In the genomic region with DNA sequence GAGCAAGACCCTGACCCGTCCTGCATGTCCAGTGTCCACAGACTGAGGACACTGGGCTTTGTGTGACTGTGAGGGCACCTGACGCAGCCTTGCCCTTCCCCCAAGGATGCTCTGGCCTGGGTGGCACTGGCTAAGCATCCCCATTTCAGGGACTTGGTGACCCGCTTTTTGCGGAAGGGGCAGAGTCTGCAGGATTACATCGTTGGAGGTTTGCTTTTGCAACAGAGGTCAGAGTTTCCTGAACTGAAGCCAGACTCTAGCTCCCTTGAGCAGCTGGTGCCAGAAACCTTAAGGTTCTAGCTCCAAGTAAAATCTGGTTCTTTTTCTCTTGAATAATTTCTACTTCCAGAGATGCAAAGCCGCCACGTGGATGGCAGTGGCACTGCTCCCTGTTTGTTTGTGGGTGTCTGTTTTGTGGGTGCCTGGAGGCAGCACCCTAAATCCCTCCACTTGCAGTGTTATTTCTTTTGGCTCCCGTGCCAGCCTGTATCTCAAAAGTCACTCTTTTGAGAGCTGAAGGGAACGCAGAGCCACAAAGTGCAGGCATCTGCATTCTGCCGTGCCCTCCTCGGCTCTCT, we compare ENCODE assay signal across 19 cellular contexts.
DNase-seq lines count a peak whose midpoint lies in the region; ATAC-seq and TF ChIP-seq lines count a peak whose summit lies in the region.
"Had no signal": no experiment of that assay in that cellular context is flagged by ENCODE, and none has a peak within 500 bp of the region (broad histone marks: within the 10 kb centered on the region; RNA-seq: fewer than 3 reads in every experiment).

No MANE protein-coding gene starts in this region.

- H3K27ac Mint-ChIP-seq in chondrocyte (ENCODE audit: unreplicated experiment) = no peak overlapping the region
- no peak overlapping the region for H3K27ac Mint-ChIP-seq in activated naive CD4-positive, alpha-beta T cell treated with anti-CD3 and anti-CD28 coated beads, Interleukin-2, amount 50 U/mL, for 72 hours
- H3K27ac Mint-ChIP-seq: activated CD4-positive, alpha-beta memory T cell treated with anti-CD3 and anti-CD28 coated beads, Interleukin-2, amount 10 ng/mL, durations not matched to agents 7 days and 5 days; CD4-positive, alpha-beta T cell had no signal

- no peaks in the 10 kb centered on the region for H3K36me3 ChIP-seq in upper lobe of right lung

- no peaks in the 10 kb centered on the region for H3K27me3 Mint-ChIP-seq in chondrocyte (ENCODE audit: low read depth)
- H3K27me3 Mint-ChIP-seq: activated CD4-positive, alpha-beta memory T cell treated with anti-CD3 and anti-CD28 coated beads, Interleukin-2, amount 10 ng/mL, durations not matched to agents 7 days and 5 days; CD4-positive, alpha-beta T cell had no signal

- peaks cover 28% of the 10 kb centered on the region for H3K4me1 Mint-ChIP-seq in chondrocyte (ENCODE audit: low read depth)
- H3K4me1 Mint-ChIP-seq: activated CD4-positive, alpha-beta memory T cell treated with anti-CD3 and anti-CD28 coated beads, Interleukin-2, amount 10 ng/mL, durations not matched to agents 7 days and 5 days had no signal

- no peak overlapping the region for H3K4me3 Mint-ChIP-seq in chondrocyte (ENCODE audit: unreplicated experiment)
- H3K4me3 Mint-ChIP-seq: activated CD4-positive, alpha-beta memory T cell treated with anti-CD3 and anti-CD28 coated beads, Interleukin-2, amount 10 ng/mL, durations not matched to agents 7 days and 5 days; CD4-positive, alpha-beta T cell had no signal

- in situ Hi-C loops in GM13976 (cut with MboI; ENCODE audit: low sequenced_read_pairs, unreplicated experiment) = no loop called here

- ATAC-seq in upper lobe of right lung = no peak
- no peak for ATAC-seq in activated naive CD4-positive, alpha-beta T cell treated with anti-CD3 and anti-CD28 coated beads, Interleukin-2, amount 50 U/mL, for 72 hours
- ATAC-seq: HCT116, K562 had no signal

- no peaks in the 10 kb centered on the region for H3K27me3 ChIP-seq in upper lobe of right lung

- intact Hi-C loops in upper lobe of right lung (cut with DNase I) = no loop called here

- peaks cover 10% of the 10 kb centered on the region for H3K36me3 Mint-ChIP-seq in chondrocyte (ENCODE audit: low read depth)
- H3K36me3 Mint-ChIP-seq in activated naive CD4-positive, alpha-beta T cell treated with anti-CD3 and anti-CD28 coated beads, Interleukin-2, amount 50 U/mL, for 72 hours = no peaks in the 10 kb centered on the region

- H3K4me1 ChIP-seq in upper lobe of right lung = peaks cover 6% of the 10 kb centered on the region

- H3K9me3 ChIP-seq in upper lobe of right lung = no peaks in the 10 kb centered on the region

- H3K9me3 Mint-ChIP-seq in chondrocyte (ENCODE audit: low read depth) = no peaks in the 10 kb centered on the region
- H3K9me3 Mint-ChIP-seq in activated naive CD4-positive, alpha-beta T cell treated with anti-CD3 and anti-CD28 coated beads, Interleukin-2, amount 50 U/mL, for 72 hours = no peaks in the 10 kb centered on the region
- H3K9me3 Mint-ChIP-seq: activated CD4-positive, alpha-beta memory T cell treated with anti-CD3 and anti-CD28 coated beads, Interleukin-2, amount 10 ng/mL, durations not matched to agents 7 days and 5 days; CD4-positive, alpha-beta T cell had no signal

- H3K27ac ChIP-seq in upper lobe of right lung = no peak overlapping the region
- H3K27ac ChIP-seq: SK-N-MC had no signal

- TF ChIP-seq CTCF in chondrocyte (IDR thresholded peaks at IDR 0.05) (peak; percentile 11), upper lobe of right lung (IDR thresholded peaks at IDR 0.05) (peak; percentile 22), GM13976 (IDR thresholded peaks at IDR 0.05; ENCODE audit: borderline replicate concordance, control extremely low read depth, extremely low read depth, insufficient read depth, missing control alignments) (no peak)

- H3K4me3 ChIP-seq in upper lobe of right lung = no peak overlapping the region
- H3K4me3 ChIP-seq: K562, SK-N-MC, smooth muscle cell had no signal

- DNase-seq in NCI-H1694 treated with DMSO at 0.1 percent for 48 hours (lab: John Stamatoyannopoulos, UW) (peak; percentile 25), NCI-H1694 (lab: John Stamatoyannopoulos, UW) (no peak), chondrocyte (ENCODE audit: low spot score) (no peak), iris pigment epithelial cell (ENCODE audit: low read depth) (peak; percentile 53), upper lobe of right lung (no peak), GM13976 (ENCODE audit: low spot score) (no peak), SHP77 (lab: John Stamatoyannopoulos, UW) (no peak)
- DNase-seq in activated naive CD4-positive, alpha-beta T cell treated with anti-CD3 and anti-CD28 coated beads, Interleukin-2, amount 50 U/mL, for 72 hours (ENCODE audit: low spot score in 2 of 2) = no peak
- DNase-seq: 8988T; activated CD4-positive, alpha-beta memory T cell treated with anti-CD3 and anti-CD28 coated beads, Interleukin-2, amount 10 ng/mL, durations not matched to agents 7 days and 5 days; CD4-positive, alpha-beta T cell; foreskin melanocyte; NCI-H1092; NCI-H446; stimulated activated naive CD4-positive, alpha-beta T cell had no signal

Comparison
In these comparisons a context has a peak if more than half of its experiments do, and no peak if none do; other contexts are left out.
1. DNase-seq: peak in NCI-H1694 treated with DMSO at 0.1 percent for 48 hours (single experiment) and iris pigment epithelial cell (single experiment); none in NCI-H1694 (single experiment), chondrocyte (single experiment), upper lobe of right lung (single experiment), activated naive CD4-positive, alpha-beta T cell treated with anti-CD3 and anti-CD28 coated beads, Interleukin-2, amount 50 U/mL, for 72 hours (0 of 2), GM13976 (single experiment) and SHP77 (0 of 2).